ENCODE assay signal across 10 cellular contexts in the genomic region with DNA sequence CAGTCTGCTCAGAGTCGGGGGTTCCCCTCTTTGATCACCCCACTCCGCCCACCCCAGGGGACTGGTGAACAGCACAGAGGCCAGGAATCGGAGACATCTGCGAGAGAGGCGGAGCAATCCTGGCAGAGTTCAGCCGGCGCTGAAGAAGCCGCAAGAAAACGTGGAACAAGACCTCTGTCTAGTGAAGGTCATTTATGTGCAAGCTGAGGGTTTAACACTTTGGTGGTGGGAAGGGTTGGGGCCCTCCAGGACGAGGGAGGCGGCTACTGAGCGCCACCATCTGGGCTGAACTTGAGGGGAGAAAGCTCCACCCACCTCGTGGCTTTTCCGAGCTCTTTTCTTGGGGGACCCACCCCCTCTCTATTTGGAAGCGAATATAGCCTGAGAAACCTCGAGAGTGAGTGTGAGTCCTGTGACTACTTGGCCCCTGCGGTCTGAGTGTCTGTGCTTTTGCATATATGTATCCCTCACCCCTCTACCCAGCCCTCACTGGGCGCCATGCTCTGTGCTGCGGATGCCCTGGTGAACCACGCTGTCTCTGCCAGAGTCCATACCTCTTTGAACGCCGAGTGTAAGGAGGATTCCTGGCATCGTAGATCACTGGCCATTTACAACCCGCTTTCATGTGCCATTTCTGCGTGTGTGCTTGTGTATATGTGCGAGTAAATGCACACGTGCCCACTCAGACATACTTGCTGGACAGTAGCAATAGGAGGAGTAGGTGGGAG. TPM values are rescaled to one million over a fixed set of nuclear protein-coding genes. Genes with fewer than 3 reads are reported as not detected.
DNase-seq lines count a peak whose midpoint lies in the region; ATAC-seq and TF ChIP-seq lines count a peak whose summit lies in the region.
"Had no signal": no experiment of that assay in that cellular context is flagged by ENCODE, and none has a peak within 500 bp of the region (broad histone marks: within the 10 kb centered on the region; RNA-seq: fewer than 3 reads in every experiment).

No MANE protein-coding gene starts in this region.

- ATAC-seq in mucosa of descending colon: peak; percentile 42

- no peaks in the 10 kb centered on the region for H3K36me3 ChIP-seq in Karpas-422 (ENCODE audit: insufficient read depth, low read length)
- H3K36me3 ChIP-seq in WERI-Rb-1: no peaks in the 10 kb centered on the region
- no peaks in the 10 kb centered on the region for H3K36me3 ChIP-seq in mucosa of descending colon (ENCODE audit: low read depth)
- H3K36me3 ChIP-seq in thyroid gland: no peaks in the 10 kb centered on the region

- DNase-seq in DMS 273 (lab: John Stamatoyannopoulos, UW; ENCODE audit: unreplicated experiment): peak; percentile 75
- no peak for DNase-seq in DMS 273 treated with DMSO at 0.1 percent for 48 hours (lab: John Stamatoyannopoulos, UW)
- DNase-seq in Karpas-422: peak; percentile 77
- DNase-seq in WERI-Rb-1: peak; percentile 77
- no peak for DNase-seq in mucosa of descending colon
- DNase-seq in posterior vena cava (ENCODE audit: low spot score): no peak
- no peak for DNase-seq in islet precursor cell
- no peak for DNase-seq in thyroid gland

- H3K4me1 ChIP-seq in Karpas-422 (ENCODE audit: low read length): peaks cover 19% of the 10 kb centered on the region
- H3K4me1 ChIP-seq in mucosa of descending colon (ENCODE audit: low read depth): no peaks in the 10 kb centered on the region
- no peaks in the 10 kb centered on the region for H3K4me1 ChIP-seq in thyroid gland

- peak overlapping the region; percentile 13; the same call in 1 of the 2 replicates for H3K4me3 ChIP-seq in Karpas-422 (ENCODE audit: low read length)
- peak overlapping the region; percentile 51 for H3K4me3 ChIP-seq in WERI-Rb-1 (ENCODE audit: low read depth, low read length)
- no peak overlapping the region for H3K4me3 ChIP-seq in mucosa of descending colon
- H3K4me3 ChIP-seq in thyroid gland (replicated peaks in 1 of 3): no peak overlapping the region

- TF ChIP-seq CTCF in WERI-Rb-1 (IDR thresholded peaks at IDR 0.05; ENCODE audit: low read depth, low read length) (peak; percentile 76), mucosa of descending colon (IDR thresholded peaks at IDR 0.05) (no peak), thyroid gland (IDR thresholded peaks at IDR 0.05) (no peak)

- WGBS in thyroid gland, 2 donors: 5 to 6% methylated on average over 23 to 26 of the region's 27 CpGs

- intact Hi-C loops in mucosa of descending colon (cut with DNase I, micrococcal nuclease) (no loop called here), posterior vena cava (cut with DNase I) (no loop called here), thyroid gland (cut with DNase I) (no loop called here)

- H3K9ac ChIP-seq in Karpas-422 (ENCODE audit: low read length): peak overlapping the region; percentile 24; the same call in 1 of the 2 replicates

- no peak overlapping the region for H3K27ac ChIP-seq in Karpas-422 (ENCODE audit: low read length)
- no peak overlapping the region for H3K27ac ChIP-seq in WERI-Rb-1
- H3K27ac ChIP-seq in thyroid gland: no peak overlapping the region
- H3K27ac ChIP-seq: 22Rv1 had no signal

- peak overlapping the region; percentile 50 for H3K4me2 ChIP-seq in Karpas-422 (ENCODE audit: low read depth, low read length, poor library complexity, severe bottlenecking)

- H3K27me3 ChIP-seq in Karpas-422 (ENCODE audit: low read length) (no peaks in the 10 kb centered on the region), WERI-Rb-1 (ENCODE audit: insufficient read depth, low read depth, severe bottlenecking) (peaks cover 13% of the 10 kb centered on the region), thyroid gland (peaks cover 10% of the 10 kb centered on the region)

- H2AFZ ChIP-seq in Karpas-422 (ENCODE audit: low read length): no peak overlapping the region

- TF ChIP-seq POLR2A in thyroid gland (IDR thresholded peaks at IDR 0.05): no peak

- H3K9me2 ChIP-seq in Karpas-422 (replicated peaks; ENCODE audit: insufficient read depth, low read length): no peaks in the 10 kb centered on the region

- H3K9me3 ChIP-seq in Karpas-422 (ENCODE audit: low read length) (no peaks in the 10 kb centered on the region), WERI-Rb-1 (ENCODE audit: severe bottlenecking) (no peaks in the 10 kb centered on the region), mucosa of descending colon (no peaks in the 10 kb centered on the region), thyroid gland (no peaks in the 10 kb centered on the region)

- no peaks in the 10 kb centered on the region for H4K20me1 ChIP-seq in Karpas-422 (ENCODE audit: insufficient read depth, low read depth, low read length)

- no peaks in the 10 kb centered on the region for H3K79me2 ChIP-seq in Karpas-422 (ENCODE audit: low read length)

RNA-seq across cellular contexts. Expression of a gene that starts 1.2 kb away (rescaled TPM):
- total RNA-seq in Karpas-422 (2014; rRNA removed; shearing (Covaris generic); ENCODE audit: low replicate concordance): not detected in 2 replicates
- 10 to 100 TPM; 45.3 to 74.4 (median 66.0) TPM for total RNA-seq in mucosa of descending colon
- total RNA-seq in posterior vena cava: under 1 TPM in 1 of 2 donors, not detected in 1; 0.05 TPM
- total RNA-seq in thyroid gland: under 1 TPM in 3 of 4 donors, not detected in 1; 0.11 to 0.54 (median 0.54) TPM
- total RNA-seq: pulmonary artery endothelial cell had no signal

RNA-seq across cellular contexts. Expression of a gene that starts 27.5 kb away (rescaled TPM):
- total RNA-seq in Karpas-422 (2014; rRNA removed; shearing (Covaris generic); ENCODE audit: low replicate concordance): 27.8 and 31.6 TPM in 2 replicates
- total RNA-seq in mucosa of descending colon: 1 to 10 TPM; 5.4 to 7.6 (median 6.5) TPM
- total RNA-seq in posterior vena cava: 1 to 10 TPM; 1.8 to 1.9 TPM
- total RNA-seq in thyroid gland: 1 to 10 TPM; 2.6 to 4.3 (median 3.5) TPM

RNA-seq across cellular contexts. Expression of a gene that starts 41.5 kb away (rescaled TPM):
- total RNA-seq in Karpas-422 (2014; rRNA removed; shearing (Covaris generic); ENCODE audit: low replicate concordance): 26.2 and 56.2 TPM in 2 replicates
- total RNA-seq in mucosa of descending colon (10 to 100 TPM; 29.2 to 39.0 (median 34.2) TPM), posterior vena cava (10 to 100 TPM; 40.2 to 42.1 TPM), thyroid gland (100 to 1,000 TPM in 1 of 4 donors, 10 to 100 TPM in 3; 35.4 to 164 (median 69.9) TPM)

RNA-seq across cellular contexts. Expression of a gene that starts 41.9 kb away (rescaled TPM):
- total RNA-seq in Karpas-422 (2014; rRNA removed; shearing (Covaris generic); ENCODE audit: low replicate concordance): 17.6 and 21.8 TPM in 2 replicates
- total RNA-seq in mucosa of descending colon: 10 to 100 TPM; 13.3 to 13.9 (median 13.4) TPM
- 10 to 100 TPM in 1 of 2 donors, 1 to 10 TPM in 1; 7.1 to 12.0 TPM for total RNA-seq in posterior vena cava
- total RNA-seq in thyroid gland: 10 to 100 TPM in 2 of 4 donors, 1 to 10 TPM in 2; 7.1 to 15.6 (median 10.9) TPM

Comparison
In these comparisons a context has a peak if more than half of its experiments do, and no peak if none do; other contexts are left out.
1. DNase-seq: peak in DMS 273 (single experiment), Karpas-422 (single experiment) and WERI-Rb-1 (single experiment); none in DMS 273 treated with DMSO at 0.1 percent for 48 hours (single experiment), mucosa of descending colon (0 of 3), posterior vena cava (single experiment), islet precursor cell (single experiment) and thyroid gland (0 of 2).
2. H3K4me3 ChIP-seq: peak in Karpas-422 (single experiment) and WERI-Rb-1 (single experiment); none in mucosa of descending colon (single experiment) and thyroid gland (0 of 3).
3. RNA of a gene that starts 1.2 kb away (total RNA-seq): 45.3 to 74.4 TPM in mucosa of descending colon; 0.11 to 0.54 TPM in thyroid gland, 0.05 TPM in posterior vena cava and not detected in Karpas-422; every median in the first group is over 10 times any median in the second.